In genomic region chr15:71823801-71824200, GRCh38 we compare ENCODE assay signal across 18 cellular contexts. TPM values are rescaled to one million over a fixed set of nuclear protein-coding genes. Genes with fewer than 3 reads are reported as not detected.
DNase-seq lines count a peak whose midpoint lies in the region; TF ChIP-seq lines count a peak whose summit lies in the region.
"Had no signal": no experiment of that assay in that cellular context is flagged by ENCODE, and none has a peak within 500 bp of the region (broad histone marks: within the 10 kb centered on the region; RNA-seq: fewer than 3 reads in every experiment).

No MANE protein-coding gene starts in this region.

- no peaks in the 10 kb centered on the region for H3K27me3 Mint-ChIP-seq in nephron (ENCODE audit: low read depth)
- H3K27me3 Mint-ChIP-seq: B cell; CD4-positive, alpha-beta T cell had no signal

- intact Hi-C loops in breast epithelium (cut with DNase I; ENCODE audit: low total_unique reads), result no loop called here

- H3K4me3 ChIP-seq in fibroblast of villous mesenchyme (ENCODE audit: low read depth, low read length) (no peak overlapping the region), breast epithelium (no peak overlapping the region)
- H3K4me3 ChIP-seq: A549; BLaER1 treated with 17β-estradiol and CSF1 and Interleukin-3, amounts not matched to agents 10 nM and 100 nM had no signal

- peak overlapping the region in 1 of 3 experiments; percentile 45 for H3K4me3 Mint-ChIP-seq in nephron
- H3K4me3 Mint-ChIP-seq: B cell; CD4-positive, alpha-beta T cell; CD8-positive, alpha-beta T cell had no signal

- H3K36me3 Mint-ChIP-seq in nephron (ENCODE audit: low read depth), result peaks cover 91% of the 10 kb centered on the region

- H3K36me3 ChIP-seq in breast epithelium, result no peaks in the 10 kb centered on the region

- no peak for TF ChIP-seq POLR2A in breast epithelium (IDR thresholded peaks at IDR 0.05)

- H3K27me3 ChIP-seq in breast epithelium, result no peaks in the 10 kb centered on the region
- H3K27me3 ChIP-seq: BLaER1 treated with 17β-estradiol and CSF1 and Interleukin-3, amounts not matched to agents 10 nM and 100 nM had no signal

- peaks cover 30% of the 10 kb centered on the region for H3K4me1 Mint-ChIP-seq in nephron
- H3K4me1 Mint-ChIP-seq: B cell had no signal

- peaks cover 8 to 12% of the 10 kb centered on the region in 2 donors for H3K9me3 ChIP-seq in breast epithelium
- H3K9me3 ChIP-seq: Caco-2 had no signal

- no peaks in the 10 kb centered on the region for H3K4me1 ChIP-seq in breast epithelium
- H3K4me1 ChIP-seq: A549; BLaER1 treated with 17β-estradiol and CSF1 and Interleukin-3, amounts not matched to agents 10 nM and 100 nM; Caco-2 had no signal

- peak; percentile 8 for DNase-seq in NCI-H69 (lab: John Stamatoyannopoulos, UW)
- DNase-seq in fibroblast of villous mesenchyme (ENCODE audit: low read depth), result peak; percentile 8
- DNase-seq in breast epithelium (ENCODE audit: low spot score in 2 of 2), result no peak
- DNase-seq in activated effector memory CD4-positive, alpha-beta T cell treated with Interleukin-2 at 50 U/mL for 16 hours, result no peak
- DNase-seq: AML-193; Caco-2; Calu3; CD4-positive, alpha-beta T cell; CD8-positive, alpha-beta T cell; DMS79 treated with DMSO at 0.1 percent for 48 hours; GF-D8 had no signal

- no peak overlapping the region for H3K27ac ChIP-seq in breast epithelium
- H3K27ac ChIP-seq: 22Rv1; A549; BLaER1 treated with 17β-estradiol and CSF1 and Interleukin-3, amounts not matched to agents 10 nM and 100 nM; C4-2B had no signal

- peak overlapping the region in 2 of 3 experiments; percentile 52 to 62 for H3K27ac Mint-ChIP-seq in nephron
- H3K27ac Mint-ChIP-seq: B cell; CD4-positive, alpha-beta T cell; CD8-positive, alpha-beta T cell had no signal

- peaks cover 18% of the 10 kb centered on the region for H3K9me3 Mint-ChIP-seq in nephron

- TF ChIP-seq CTCF in fibroblast of villous mesenchyme (IDR thresholded peaks at IDR 0.05; ENCODE audit: insufficient read depth, low read depth, low read length) (no peak), nephron (IDR thresholded peaks at IDR 0.05; ENCODE audit: unreplicated experiment in 3 of 3) (no peak), breast epithelium (IDR thresholded peaks at IDR 0.05) (no peak)

RNA-seq across cellular contexts. Expression of gene NR2E3, which starts 13.4 kb away (rescaled TPM):
- total RNA-seq in fibroblast of villous mesenchyme, result 0.86 and 0.97 TPM in 2 replicates
- 1 to 10 TPM in 2 of 3 donors, not detected in 1; 1.6 to 2.9 TPM for total RNA-seq in breast epithelium
- total RNA-seq: A172; B cell; Caco-2; CD4-positive, alpha-beta T cell; CD8-positive, alpha-beta T cell had no signal

Comparison
In these comparisons a context has a peak if more than half of its experiments do, and no peak if none do; other contexts are left out.
1. DNase-seq: peak in NCI-H69 (single experiment) and fibroblast of villous mesenchyme (single experiment); none in breast epithelium (0 of 2) and activated effector memory CD4-positive, alpha-beta T cell treated with Interleukin-2 at 50 U/mL for 16 hours (single experiment).